ENCODE assay signal across 1 cellular context in genomic region chr11:33971530-33971929, GRCh38.
TF ChIP-seq lines count a peak whose summit lies in the region.

No MANE protein-coding gene starts in this region.

TF ChIP-seq in HepG2, 621 proteins besides CTCF, POLR2A, EP300 and RAD21:
- TF ChIP-seq, protein P1, sequence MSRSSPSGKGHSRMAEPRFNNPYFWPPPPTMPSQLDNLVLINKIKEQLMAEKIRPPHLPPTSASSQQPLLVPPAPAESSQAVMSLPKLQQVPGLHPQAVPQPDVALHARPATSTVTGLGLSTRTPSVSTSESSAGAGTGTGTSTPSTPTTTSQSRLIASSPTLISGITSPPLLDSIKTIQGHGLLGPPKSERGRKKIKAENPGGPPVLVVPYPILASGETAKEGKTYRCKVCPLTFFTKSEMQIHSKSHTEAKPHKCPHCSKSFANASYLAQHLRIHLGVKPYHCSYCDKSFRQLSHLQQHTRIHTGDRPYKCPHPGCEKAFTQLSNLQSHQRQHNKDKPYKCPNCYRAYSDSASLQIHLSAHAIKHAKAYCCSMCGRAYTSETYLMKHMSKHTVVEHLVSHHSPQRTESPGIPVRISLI (CRISPR knock-in tag; IDR thresholded peaks at IDR 0.05; ENCODE audit: borderline replicate concordance), result peak; percentile 17; the same call in 1 of the 2 replicates
